In genomic region chr15:33722005-33722672, GRCh38 we compare ENCODE assay signal across 9 cellular contexts.
A peak's percentile ranks its signal among the peaks of the same experiment; 100 is the strongest.
DNase-seq lines count a peak whose midpoint lies in the region; ATAC-seq and TF ChIP-seq lines count a peak whose summit lies in the region.
"Had no signal": no experiment of that assay in that cellular context is flagged by ENCODE, and none has a peak within 500 bp of the region (broad histone marks: within the 10 kb centered on the region; RNA-seq: fewer than 3 reads in every experiment).

No MANE protein-coding gene starts in this region.

- POLR2A ChIA-PET in activated CD4-positive, alpha-beta T cell treated with anti-CD3 and anti-CD28 coated beads for 36 hours (lab: Charles Lee), result no interaction called here

- TF ChIP-seq CTCF in WERI-Rb-1 (IDR thresholded peaks at IDR 0.05; ENCODE audit: low read depth, low read length), result no peak
- no peak for TF ChIP-seq CTCF in CD14-positive monocyte (IDR thresholded peaks at IDR 0.05)

- H3K27me3 Mint-ChIP-seq in activated CD4-positive, alpha-beta T cell treated with anti-CD3 and anti-CD28 coated beads for 36 hours, result peaks cover 5% of the 10 kb centered on the region
- H3K27me3 Mint-ChIP-seq in CD14-positive monocyte (ENCODE audit: low read depth in 3 of 3), result peaks cover 0 to 4% (median 1%) of the 10 kb centered on the region in 3 donors

- H3K27ac ChIP-seq in WERI-Rb-1 (no peak overlapping the region), right cardiac atrium (ENCODE audit: low read length) (no peak overlapping the region)
- H3K27ac ChIP-seq: thyroid gland had no signal

- ATAC-seq in activated CD4-positive, alpha-beta T cell treated with anti-CD3 and anti-CD28 coated beads for 36 hours, result peak; percentile 39
- peak; percentile 97 for ATAC-seq in HG03354 (IDR thresholded peaks at IDR 0.05; ENCODE audit: poor library complexity, severe bottlenecking, unreplicated experiment)
- no peak for ATAC-seq in right cardiac atrium

- no peak for DNase-seq in activated CD4-positive, alpha-beta T cell treated with anti-CD3 and anti-CD28 coated beads for 36 hours
- DNase-seq in activated CD4-positive, alpha-beta T cell treated with anti-CD3 and anti-CD28 coated beads, Interleukin-2, amount 50 U/mL, for 4 hours, result no peak
- peak; percentile 29 for DNase-seq in WERI-Rb-1
- DNase-seq in effector CD4-positive, alpha-beta T cell, result no peak
- no peak for DNase-seq in right cardiac atrium
- no peak for DNase-seq in CD14-positive monocyte (ENCODE audit: low spot score)
- no peak for DNase-seq in mesenteric fat pad (ENCODE audit: low spot score)
- DNase-seq: thyroid gland had no signal

- H3K9me3 Mint-ChIP-seq in activated CD4-positive, alpha-beta T cell treated with anti-CD3 and anti-CD28 coated beads for 36 hours (ENCODE audit: low read depth), result no peaks in the 10 kb centered on the region
- peaks cover 0 to 3% (median 0%) of the 10 kb centered on the region in 7 donors for H3K9me3 Mint-ChIP-seq in CD14-positive monocyte

- no peaks in the 10 kb centered on the region for H3K4me1 Mint-ChIP-seq in activated CD4-positive, alpha-beta T cell treated with anti-CD3 and anti-CD28 coated beads for 36 hours
- peaks cover 19% of the 10 kb centered on the region for H3K4me1 Mint-ChIP-seq in CD14-positive monocyte

- 57% methylated on average over 2 of the region's 2 CpGs for WGBS in right cardiac atrium

- H3K4me1 ChIP-seq in right cardiac atrium (ENCODE audit: control insufficient read depth, insufficient read depth, low read length), result no peaks in the 10 kb centered on the region
- H3K4me1 ChIP-seq: thyroid gland had no signal

- H3K4me3 Mint-ChIP-seq in activated CD4-positive, alpha-beta T cell treated with anti-CD3 and anti-CD28 coated beads for 36 hours, result no peak overlapping the region
- H3K4me3 Mint-ChIP-seq in CD14-positive monocyte, result no peak overlapping the region

- H3K4me3 ChIP-seq in WERI-Rb-1 (ENCODE audit: low read depth, low read length) (no peak overlapping the region), right cardiac atrium (ENCODE audit: low read length) (no peak overlapping the region)
- H3K4me3 ChIP-seq: thyroid gland had no signal

- CTCF ChIA-PET in activated CD4-positive, alpha-beta T cell treated with anti-CD3 and anti-CD28 coated beads for 36 hours (lab: Charles Lee), result interaction anchor here (1.5 to 1.8 kb wide), 3 partner anchors 16 to 21 kb away, joined by 3 to 8 read pairs (median 6); no protein-coding TSS in a partner anchor

- no peak overlapping the region for H3K27ac Mint-ChIP-seq in activated CD4-positive, alpha-beta T cell treated with anti-CD3 and anti-CD28 coated beads for 36 hours
- peak overlapping the region in 3 of 7 donors; percentile 25 to 64 (median 58) for H3K27ac Mint-ChIP-seq in CD14-positive monocyte

- intact Hi-C loops in activated CD4-positive, alpha-beta T cell treated with anti-CD3 and anti-CD28 coated beads for 36 hours (cut with DNase I, micrococcal nuclease), result no loop called here
- intact Hi-C loops in right cardiac atrium (cut with DNase I) (no loop called here), CD14-positive monocyte (cut with micrococcal nuclease) (no loop called here)

- H3K36me3 ChIP-seq in WERI-Rb-1, result no peaks in the 10 kb centered on the region
- H3K36me3 ChIP-seq: thyroid gland had no signal

- H3K27me3 ChIP-seq in WERI-Rb-1 (ENCODE audit: insufficient read depth, low read depth, severe bottlenecking) (no peaks in the 10 kb centered on the region), right cardiac atrium (ENCODE audit: control insufficient read depth, insufficient read depth) (no peaks in the 10 kb centered on the region)
- H3K27me3 ChIP-seq: thyroid gland had no signal

- H3K36me3 Mint-ChIP-seq in activated CD4-positive, alpha-beta T cell treated with anti-CD3 and anti-CD28 coated beads for 36 hours (ENCODE audit: low read depth), result no peaks in the 10 kb centered on the region
- H3K36me3 Mint-ChIP-seq in CD14-positive monocyte, result no peaks in the 10 kb centered on the region

- H3K9me3 ChIP-seq in WERI-Rb-1 (ENCODE audit: severe bottlenecking) (no peaks in the 10 kb centered on the region), right cardiac atrium (ENCODE audit: control insufficient read depth, low read length) (no peaks in the 10 kb centered on the region)
- H3K9me3 ChIP-seq: thyroid gland had no signal

Comparison
In these comparisons a context has a peak if more than half of its experiments do, and no peak if none do; other contexts are left out.
1. ATAC-seq: peak in activated CD4-positive, alpha-beta T cell treated with anti-CD3 and anti-CD28 coated beads for 36 hours (single experiment) and HG03354 (single experiment); none in right cardiac atrium (0 of 2).